8 cellular contexts compared by ENCODE assay signal in genomic region chr1:1272341-1273151, GRCh38. TPM values are rescaled to one million over a fixed set of nuclear protein-coding genes. Genes with fewer than 3 reads are reported as not detected.
A peak's percentile ranks its signal among the peaks of the same experiment; 100 is the strongest.
DNase-seq lines count a peak whose midpoint lies in the region; ATAC-seq, FAIRE-seq and TF ChIP-seq lines count a peak whose summit lies in the region.

No MANE protein-coding gene starts in this region.

- POLR2A ChIA-PET in H1 (lab: Charles Lee; ENCODE audit: partially characterized antibody), result interaction anchor here (1.1 to 3.0 kb wide), 6 partner anchors 10 to 22 kb away, joined by 3 to 16 read pairs (median 6); no protein-coding TSS in a partner anchor

- ATAC-seq in HG02798 (IDR thresholded peaks at IDR 0.05; ENCODE audit: poor library complexity, unreplicated experiment), result no peak
- no peak for ATAC-seq in GM19351 (IDR thresholded peaks at IDR 0.05; ENCODE audit: unreplicated experiment)

- no peak overlapping the region for H2BK120ac ChIP-seq in H1 (replicated peaks; ENCODE audit: low read depth, low read length)

- peak overlapping the region; percentile 75; the same call in 1 of the 2 replicates for H2BK15ac ChIP-seq in H1 (ENCODE audit: low read length)

- H4K8ac ChIP-seq in H1 (ENCODE audit: extremely low read depth, insufficient read depth, low read length), result peak overlapping the region; percentile 45; the same call in 1 of the 2 replicates

- no peak overlapping the region for H3K18ac ChIP-seq in H1 (ENCODE audit: extremely low read depth, low read length)

- CTCF ChIA-PET in H1 (lab: Charles Lee; ENCODE audit: partially characterized antibody), result interaction anchor here (0.6 to 2.2 kb wide), 4 partner anchors 19 to 122 kb away, joined by 3 to 7 read pairs (median 3); no protein-coding TSS in a partner anchor

- WGBS in H1 (ENCODE audit: extremely low coverage in 1 of 2, insufficient coverage in 1 of 2, insufficient read length in 1 of 2, insufficient replicate concordance in 2 of 2, low coverage in 1 of 2, low lambda C conversion rate in 2 of 2, missing lambda C conversion rate in 1 of 2), 2 experiments, result 74% methylated on average over 37 of the region's 37 CpGs; no CpG with 5 or more reads in 1 of the 2 experiments

- H3K23ac ChIP-seq in H1 (ENCODE audit: insufficient read length), result no peak overlapping the region

- no peak for TF ChIP-seq POLR2A in H1 (IDR thresholded peaks at IDR 0.05; ENCODE audit: control extremely low read depth in 1 of 2, low read depth in 2 of 2, low read length in 2 of 2)

- peak overlapping the region; percentile 81; the same call in 1 of the 2 replicates for H2BK12ac ChIP-seq in H1 (ENCODE audit: low read depth, low read length)

- no peak overlapping the region for H3K14ac ChIP-seq in H1 (ENCODE audit: insufficient read length)

- H3K56ac ChIP-seq in H1 (replicated peaks; ENCODE audit: insufficient read length, low read depth, low read length), result no peak overlapping the region

- DNase-seq in H7 (peak; percentile 70), NT2/D1 (ENCODE audit: low read depth, low spot score) (no peak), H1 (ENCODE audit: low read depth in 1 of 2, low spot score in 2 of 2) (no peak), NCI-H1694 treated with DMSO at 0.1 percent for 48 hours (lab: John Stamatoyannopoulos, UW) (no peak), nucleus accumbens (lab: John Stamatoyannopoulos, UW) (no peak)

- peaks cover 27% of the 10 kb centered on the region for H3K79me1 ChIP-seq in H1 (ENCODE audit: low read depth, low read length)

- H4K91ac ChIP-seq in H1 (replicated peaks; ENCODE audit: insufficient read length, low read length), result no peak overlapping the region

- H3K9me3 ChIP-seq in NT2/D1 (ENCODE audit: insufficient read depth, low read length) (no peaks in the 10 kb centered on the region; the same call in 1 of the 2 replicates), H1 (ENCODE audit: insufficient read depth in 2 of 2, low read depth in 1 of 2, low read length in 1 of 2) (no peaks in the 10 kb centered on the region), neuron (ENCODE audit: low read length) (no peaks in the 10 kb centered on the region)

- FAIRE-seq in H1 (lab: Jason Lieb, UNC), result no peak

- H3K36me3 ChIP-seq in H7 (replicated peaks; ENCODE audit: control insufficient read depth, insufficient read depth, low read length) (peaks cover 5% of the 10 kb centered on the region), NT2/D1 (ENCODE audit: insufficient read depth, insufficient read length, low read length) (peaks cover 49% of the 10 kb centered on the region), H1 (ENCODE audit: control insufficient read depth in 2 of 4, insufficient read depth in 4 of 4, low read length in 3 of 4) (peaks cover 2 to 4% (median 3%) of the 10 kb centered on the region in 4 experiments; a peak in 4 of 8 replicates), neuron (ENCODE audit: insufficient read depth, low read length) (peaks cover 14% of the 10 kb centered on the region)

- peak overlapping the region; percentile 66; the same call in 1 of the 2 replicates for H2BK5ac ChIP-seq in H1 (ENCODE audit: low read depth, low read length)

- H3K4me2 ChIP-seq in H1 (ENCODE audit: insufficient read depth in 1 of 2, low read depth in 2 of 2, low read length in 2 of 2), result peak overlapping the region; percentile 81 to 95

- no peak overlapping the region for H4K5ac ChIP-seq in H1 (ENCODE audit: insufficient read length, low read depth, low read length)

- H3K27me3 ChIP-seq in H7 (ENCODE audit: control insufficient read depth, insufficient read depth, low read length) (no peaks in the 10 kb centered on the region), NT2/D1 (ENCODE audit: insufficient read depth, insufficient read length) (no peaks in the 10 kb centered on the region), H1 (replicated peaks in 1 of 4; ENCODE audit: control insufficient read depth in 3 of 4, extremely low read depth in 1 of 4, insufficient read depth in 3 of 4, low read length in 3 of 4) (no peaks in the 10 kb centered on the region; a peak in 1 of 7 replicates), neuron (ENCODE audit: insufficient read depth, low read length) (no peaks in the 10 kb centered on the region)

- H3K4ac ChIP-seq in H1 (replicated peaks; ENCODE audit: insufficient read length, low read depth, low read length), result no peak overlapping the region

- no peak for TF ChIP-seq CTCF in H1 (IDR thresholded peaks at IDR 0.05; ENCODE audit: control extremely low read depth in 1 of 3, insufficient read depth in 1 of 3, low read depth in 1 of 3, low read length in 3 of 3)

- no peak overlapping the region for H3K27ac ChIP-seq in H1 (ENCODE audit: low read depth, low read length)

- H4K20me1 ChIP-seq in H1 (replicated peaks in 1 of 2; ENCODE audit: control insufficient read depth in 1 of 2, insufficient read depth in 2 of 2, low read length in 2 of 2), result peaks cover 20 to 28% of the 10 kb centered on the region in 2 experiments

- H3K9ac ChIP-seq in NT2/D1 (ENCODE audit: insufficient read length, low read depth) (peak overlapping the region; percentile 95), H1 (replicated peaks in 1 of 4; ENCODE audit: extremely low read depth in 1 of 4, low read depth in 3 of 4, low read length in 3 of 4) (peak overlapping the region; percentile 51 to 99 (median 88); a peak in 6 of 7 replicates)

- H3K4me3 ChIP-seq in H7 (ENCODE audit: insufficient read depth, low read depth, low read length), result peak overlapping the region; percentile 94
- H3K4me3 ChIP-seq in NT2/D1 (ENCODE audit: insufficient read length, low read depth), result peak overlapping the region; percentile 84
- H3K4me3 ChIP-seq in H1 (ENCODE audit: extremely low read depth in 1 of 4, insufficient read depth in 2 of 4, low read depth in 3 of 4, low read length in 4 of 4), result peak overlapping the region; percentile 88 to 99 (median 91)
- H3K4me3 ChIP-seq in neuron (ENCODE audit: low read length), result peak overlapping the region; percentile 97

- H2AFZ ChIP-seq in H1 (ENCODE audit: low read length) (no peak overlapping the region), neuron (ENCODE audit: low read depth, low read length) (no peak overlapping the region)

- peaks cover 12% of the 10 kb centered on the region; the same call in 1 of the 2 replicates for H3K23me2 ChIP-seq in H1 (ENCODE audit: low read depth, low read length)

- H3K4me1 ChIP-seq in NT2/D1 (ENCODE audit: insufficient read depth, insufficient read length) (peaks cover 7% of the 10 kb centered on the region), H1 (replicated peaks in 1 of 4; ENCODE audit: control insufficient read depth in 3 of 4, insufficient read depth in 4 of 4, low read length in 3 of 4) (peaks cover 0 to 17% (median 8%) of the 10 kb centered on the region in 4 experiments; a peak in 5 of 7 replicates), neuron (ENCODE audit: insufficient read depth, low read length) (peaks cover 29% of the 10 kb centered on the region)

- H2BK20ac ChIP-seq in H1 (ENCODE audit: low read length), result no peak overlapping the region

- peaks cover 12 to 44% of the 10 kb centered on the region in 2 experiments; a peak in 3 of 4 replicates for H3K79me2 ChIP-seq in H1 (ENCODE audit: control insufficient read depth in 1 of 2, insufficient read depth in 2 of 2, low read length in 2 of 2)

- no peak overlapping the region for H2AK5ac ChIP-seq in H1 (ENCODE audit: low read depth, low read length)

- no peak for TF ChIP-seq EP300 in H1 (IDR thresholded peaks at IDR 0.05; ENCODE audit: borderline replicate concordance in 1 of 2, low read depth in 2 of 2, low read length in 2 of 2)

- TF ChIP-seq RAD21 in H1 (IDR thresholded peaks at IDR 0.05 in 1 of 2, conservative IDR thresholded peaks at IDR 0.05 in 1 of 2; ENCODE audit: low read depth in 2 of 2, low read length in 2 of 2), result no peak

RNA-seq across cellular contexts. Expression of gene UBE2J2, which starts 1.1 kb away (rescaled TPM):
- 81.8 and 105 TPM in 2 replicates for total RNA-seq in H7 (2014; rRNA removed; shearing (Covaris generic))
- 67.2 and 67.9 TPM in 2 replicates for total RNA-seq in H1 (2021; fragmentation: NEBNext Ultra II Directional; extraction: Animal tissue kit (Norgen Biotek cat#: 25700))
- polyA plus RNA-seq in H1 (2011; rRNA removed), result 33.6 and 47.3 TPM in 2 replicates
- polyA plus RNA-seq in H1 (2011; cell fraction: cytosol; rRNA removed), result 50.1 TPM
- polyA plus RNA-seq in H1 (2011; cell fraction: nucleus; rRNA removed), result 42.9 TPM
- 46.0 to 58.9 TPM (median 47.8 TPM) in 4 replicates for polyA plus RNA-seq in H1 (2012, experiment 1 of 2)
- 63.2 TPM for polyA plus RNA-seq in H1 (2012, experiment 2 of 2)
- 40.4 TPM for polyA plus RNA-seq in H1 (2013, experiment 1 of 2)
- 38.8 TPM for polyA plus RNA-seq in H1 (2013, experiment 2 of 2)
- polyA minus RNA-seq in H1 (2011; rRNA and poly(A)+ RNA removed), result 10.8 and 14.2 TPM in 2 replicates
- 26.9 TPM for polyA minus RNA-seq in H1 (2011; cell fraction: cytosol; rRNA and poly(A)+ RNA removed)
- 40.3 TPM for polyA minus RNA-seq in H1 (2011; cell fraction: nucleus; rRNA and poly(A)+ RNA removed)

RNA-seq across cellular contexts. Expression of gene SCNN1D, which starts 7.7 kb away (rescaled TPM):
- total RNA-seq in H7 (2014; rRNA removed; shearing (Covaris generic)), result 4.0 and 10.2 TPM in 2 replicates
- 0.90 and 1.2 TPM in 2 replicates for total RNA-seq in H1 (2021; fragmentation: NEBNext Ultra II Directional; extraction: Animal tissue kit (Norgen Biotek cat#: 25700))
- 2.5 and 4.1 TPM in 2 replicates for polyA plus RNA-seq in H1 (2011; rRNA removed)
- 3.6 TPM for polyA plus RNA-seq in H1 (2011; cell fraction: cytosol; rRNA removed)
- 29.6 TPM for polyA plus RNA-seq in H1 (2011; cell fraction: nucleus; rRNA removed)
- 1.3 to 4.3 TPM (median 2.9 TPM) in 4 replicates for polyA plus RNA-seq in H1 (2012, experiment 1 of 2)
- polyA plus RNA-seq in H1 (2012, experiment 2 of 2), result 0.54 TPM
- 1.8 TPM for polyA plus RNA-seq in H1 (2013, experiment 1 of 2)
- 1.0 TPM for polyA plus RNA-seq in H1 (2013, experiment 2 of 2)
- 0.24 and 0.38 TPM in 2 replicates for polyA minus RNA-seq in H1 (2011; rRNA and poly(A)+ RNA removed)
- polyA minus RNA-seq in H1 (2011; cell fraction: cytosol; rRNA and poly(A)+ RNA removed), result 0.66 TPM
- polyA minus RNA-seq in H1 (2011; cell fraction: nucleus; rRNA and poly(A)+ RNA removed), result 2.7 TPM

RNA-seq across cellular contexts. Expression of gene C1QTNF12, which starts 26.0 kb away (rescaled TPM):
- total RNA-seq in H7 (2014; rRNA removed; shearing (Covaris generic)), result 3.6 and 6.3 TPM in 2 replicates
- 3.7 and 4.9 TPM in 2 replicates for total RNA-seq in H1 (2021; fragmentation: NEBNext Ultra II Directional; extraction: Animal tissue kit (Norgen Biotek cat#: 25700))
- polyA plus RNA-seq in H1 (2011; rRNA removed), result 2.1 and 4.8 TPM in 2 replicates
- 1.6 TPM for polyA plus RNA-seq in H1 (2011; cell fraction: cytosol; rRNA removed)
- polyA plus RNA-seq in H1 (2011; cell fraction: nucleus; rRNA removed), result 19.7 TPM
- 2.3 to 5.1 TPM (median 3.6 TPM) in 4 replicates for polyA plus RNA-seq in H1 (2012, experiment 1 of 2)
- polyA plus RNA-seq in H1 (2012, experiment 2 of 2), result 2.6 TPM
- 3.7 TPM for polyA plus RNA-seq in H1 (2013, experiment 1 of 2)
- polyA plus RNA-seq in H1 (2013, experiment 2 of 2), result 3.6 TPM
- polyA minus RNA-seq in H1 (2011; rRNA and poly(A)+ RNA removed), result not detected in 2 replicates
- 2.5 TPM for polyA minus RNA-seq in H1 (2011; cell fraction: cytosol; rRNA and poly(A)+ RNA removed)
- polyA minus RNA-seq in H1 (2011; cell fraction: nucleus; rRNA and poly(A)+ RNA removed), result 3.3 TPM

RNA-seq across cellular contexts. Expression of gene ACAP3, which starts 35.2 kb away (rescaled TPM):
- 55.7 and 55.9 TPM in 2 replicates for total RNA-seq in H7 (2014; rRNA removed; shearing (Covaris generic))
- total RNA-seq in H1 (2021; fragmentation: NEBNext Ultra II Directional; extraction: Animal tissue kit (Norgen Biotek cat#: 25700)), result 26.5 and 28.3 TPM in 2 replicates
- 14.8 and 30.0 TPM in 2 replicates for polyA plus RNA-seq in H1 (2011; rRNA removed)
- polyA plus RNA-seq in H1 (2011; cell fraction: cytosol; rRNA removed), result 28.0 TPM
- polyA plus RNA-seq in H1 (2011; cell fraction: nucleus; rRNA removed), result 219 TPM
- polyA plus RNA-seq in H1 (2012, experiment 1 of 2), result 20.5 to 39.7 TPM (median 32.1 TPM) in 4 replicates
- polyA plus RNA-seq in H1 (2012, experiment 2 of 2), result 14.0 TPM
- polyA plus RNA-seq in H1 (2013, experiment 1 of 2), result 12.2 TPM
- polyA plus RNA-seq in H1 (2013, experiment 2 of 2), result 12.2 TPM
- 9.1 and 13.0 TPM in 2 replicates for polyA minus RNA-seq in H1 (2011; rRNA and poly(A)+ RNA removed)
- polyA minus RNA-seq in H1 (2011; cell fraction: cytosol; rRNA and poly(A)+ RNA removed), result 26.1 TPM
- 39.2 TPM for polyA minus RNA-seq in H1 (2011; cell fraction: nucleus; rRNA and poly(A)+ RNA removed)

RNA-seq across cellular contexts. Expression of gene PUSL1, which starts 35.9 kb away (rescaled TPM):
- total RNA-seq in H7 (2014; rRNA removed; shearing (Covaris generic)), result 93.5 and 98.6 TPM in 2 replicates
- total RNA-seq in H1 (2021; fragmentation: NEBNext Ultra II Directional; extraction: Animal tissue kit (Norgen Biotek cat#: 25700)), result 38.8 and 40.1 TPM in 2 replicates
- polyA plus RNA-seq in H1 (2011; rRNA removed), result 87.4 and 108 TPM in 2 replicates
- 56.9 TPM for polyA plus RNA-seq in H1 (2011; cell fraction: cytosol; rRNA removed)
- 65.9 TPM for polyA plus RNA-seq in H1 (2011; cell fraction: nucleus; rRNA removed)
- 19.3 to 37.6 TPM (median 34.0 TPM) in 4 replicates for polyA plus RNA-seq in H1 (2012, experiment 1 of 2)
- 38.4 TPM for polyA plus RNA-seq in H1 (2012, experiment 2 of 2)
- polyA plus RNA-seq in H1 (2013, experiment 1 of 2), result 27.2 TPM
- polyA plus RNA-seq in H1 (2013, experiment 2 of 2), result 25.7 TPM
- 8.7 and 9.3 TPM in 2 replicates for polyA minus RNA-seq in H1 (2011; rRNA and poly(A)+ RNA removed)
- 14.0 TPM for polyA minus RNA-seq in H1 (2011; cell fraction: cytosol; rRNA and poly(A)+ RNA removed)
- polyA minus RNA-seq in H1 (2011; cell fraction: nucleus; rRNA and poly(A)+ RNA removed), result 30.1 TPM
